In genomic region chr17:28745777-28746473, GRCh38 we compare ENCODE assay signal across 7 cellular contexts. TPM values are rescaled to one million over a fixed set of nuclear protein-coding genes. Genes with fewer than 3 reads are reported as not detected.
DNase-seq lines count a peak whose midpoint lies in the region; ATAC-seq and TF ChIP-seq lines count a peak whose summit lies in the region.

No MANE protein-coding gene starts in this region.

- no peak for TF ChIP-seq CTCF in HFF-Myc (IDR thresholded peaks at IDR 0.05; ENCODE audit: low read depth, low read length, missing control alignments)

- H3K36me3 Mint-ChIP-seq in activated CD8-positive, alpha-beta T cell treated with anti-CD3 and anti-CD28 coated beads, Interleukin-2, amount 10 ng/mL, durations not matched to agents 7 days and 5 days (ENCODE audit: low read depth) = peaks cover 25% of the 10 kb centered on the region

- CTCF ChIA-PET in activated CD8-positive, alpha-beta T cell treated with anti-CD3 and anti-CD28 coated beads, Interleukin-2, amount 10 ng/mL, durations not matched to agents 7 days and 5 days (lab: Charles Lee) = interaction anchor here (0.9 to 17.5 kb wide), 4 partner anchors 17 to 208 kb away, joined by 3 to 736 read pairs (median 68); partner anchors contain the start of genes NEK8 and TLCD1

- H3K4me3 Mint-ChIP-seq in activated CD8-positive, alpha-beta T cell treated with anti-CD3 and anti-CD28 coated beads, Interleukin-2, amount 10 ng/mL, durations not matched to agents 7 days and 5 days = peak overlapping the region; percentile 90

- no peaks in the 10 kb centered on the region for H3K9me3 Mint-ChIP-seq in activated CD8-positive, alpha-beta T cell treated with anti-CD3 and anti-CD28 coated beads, Interleukin-2, amount 10 ng/mL, durations not matched to agents 7 days and 5 days (ENCODE audit: insufficient read depth)

- H3K4me3 ChIP-seq in HFF-Myc (replicated peaks; ENCODE audit: low read depth, low read length) = peak overlapping the region; percentile 72
- peak overlapping the region; percentile 74 for H3K4me3 ChIP-seq in iPS-18c (ENCODE audit: insufficient read depth, low read depth, low read length)

- no peaks in the 10 kb centered on the region for H3K27me3 Mint-ChIP-seq in activated CD8-positive, alpha-beta T cell treated with anti-CD3 and anti-CD28 coated beads, Interleukin-2, amount 10 ng/mL, durations not matched to agents 7 days and 5 days (ENCODE audit: low read depth)

- peaks cover 52% of the 10 kb centered on the region for H3K4me1 Mint-ChIP-seq in activated CD8-positive, alpha-beta T cell treated with anti-CD3 and anti-CD28 coated beads, Interleukin-2, amount 10 ng/mL, durations not matched to agents 7 days and 5 days (ENCODE audit: low read depth)

- ATAC-seq in activated CD8-positive, alpha-beta T cell treated with anti-CD3 and anti-CD28 coated beads, Interleukin-2, amount 10 ng/mL, durations not matched to agents 7 days and 5 days = no peak
- no peak for ATAC-seq in stimulated activated naive CD8-positive, alpha-beta T cell treated with anti-CD3 and anti-CD28 coated beads, Interleukin-15, Interleukin-2, amounts not matched to agents 100 U/mL and 50 U/mL, for 24 hours
- no peak for ATAC-seq in HG03520 (IDR thresholded peaks at IDR 0.05; ENCODE audit: unreplicated experiment)
- no peak for ATAC-seq in HG02973 (IDR thresholded peaks at IDR 0.05; ENCODE audit: unreplicated experiment)
- no peak for ATAC-seq in HG02678 (IDR thresholded peaks at IDR 0.05; ENCODE audit: unreplicated experiment)

- H3K27ac Mint-ChIP-seq in activated CD8-positive, alpha-beta T cell treated with anti-CD3 and anti-CD28 coated beads, Interleukin-2, amount 10 ng/mL, durations not matched to agents 7 days and 5 days = peak overlapping the region; percentile 95

- no peaks in the 10 kb centered on the region for H3K9me3 ChIP-seq in iPS-18c (ENCODE audit: control insufficient read depth, insufficient read depth, low read length)

- no peak for DNase-seq in HFF-Myc (ENCODE audit: extremely low read depth, low read depth)
- no peak for DNase-seq in activated CD8-positive, alpha-beta T cell treated with anti-CD3 and anti-CD28 coated beads, Interleukin-2, amount 10 ng/mL, durations not matched to agents 7 days and 5 days
- peak; percentile 1 for DNase-seq in stimulated activated naive CD8-positive, alpha-beta T cell treated with anti-CD3 and anti-CD28 coated beads, Interleukin-15, Interleukin-2, amounts not matched to agents 100 U/mL and 50 U/mL, for 24 hours

- POLR2A ChIA-PET in activated CD8-positive, alpha-beta T cell treated with anti-CD3 and anti-CD28 coated beads, Interleukin-2, amount 10 ng/mL, durations not matched to agents 7 days and 5 days (lab: Charles Lee) = interaction anchor here (0.8 to 13.0 kb wide), 3 partner anchors 20 to 84 kb away, joined by 4 to 212 read pairs (median 7); partner anchors contain the start of genes NEK8, RPL23A, SDF2 and SUPT6H

RNA-seq across cellular contexts. Expression of gene TRAF4, which starts 2.1 kb away (rescaled TPM):
- 10 to 100 TPM; 66.0 to 78.4 TPM for total RNA-seq in activated CD8-positive, alpha-beta T cell treated with anti-CD3 and anti-CD28 coated beads, Interleukin-2, amount 10 ng/mL, durations not matched to agents 7 days and 5 days

RNA-seq across cellular contexts. Expression of gene NEK8, which starts 17.3 kb away (rescaled TPM):
- 1 to 10 TPM; 4.8 to 5.0 TPM for total RNA-seq in activated CD8-positive, alpha-beta T cell treated with anti-CD3 and anti-CD28 coated beads, Interleukin-2, amount 10 ng/mL, durations not matched to agents 7 days and 5 days

RNA-seq across cellular contexts. Expression of gene TLCD1, which starts 19.9 kb away (rescaled TPM):
- total RNA-seq in activated CD8-positive, alpha-beta T cell treated with anti-CD3 and anti-CD28 coated beads, Interleukin-2, amount 10 ng/mL, durations not matched to agents 7 days and 5 days = 1 to 10 TPM; 2.8 to 3.0 TPM

RNA-seq across cellular contexts. Expression of gene RPL23A, which starts 26.1 kb away (rescaled TPM):
- total RNA-seq in activated CD8-positive, alpha-beta T cell treated with anti-CD3 and anti-CD28 coated beads, Interleukin-2, amount 10 ng/mL, durations not matched to agents 7 days and 5 days = 1,000 to 10,000 TPM; 1,988 to 2,040 TPM

RNA-seq across cellular contexts. Expression of gene RAB34, which starts 28.3 kb away (rescaled TPM):
- total RNA-seq in activated CD8-positive, alpha-beta T cell treated with anti-CD3 and anti-CD28 coated beads, Interleukin-2, amount 10 ng/mL, durations not matched to agents 7 days and 5 days = 10 to 100 TPM in 1 of 2 experiments, 1 to 10 TPM in 1; 10.0 to 12.7 TPM
